In genomic region chr12:56260380-56260779, GRCh38 we compare ENCODE assay signal across 22 cellular contexts. TPM values are rescaled to one million over a fixed set of nuclear protein-coding genes. Genes with fewer than 3 reads are reported as not detected.
DNase-seq lines count a peak whose midpoint lies in the region; ATAC-seq and TF ChIP-seq lines count a peak whose summit lies in the region.
"Had no signal": no experiment of that assay in that cellular context is flagged by ENCODE, and none has a peak within 500 bp of the region (broad histone marks: within the 10 kb centered on the region; RNA-seq: fewer than 3 reads in every experiment).

No MANE protein-coding gene starts in this region.

- no peaks in the 10 kb centered on the region for H3K27me3 Mint-ChIP-seq in activated T-cell treated with anti-CD3 and anti-CD28 coated beads, Interleukin-2, amount 50 U/mL, for 4 hours (ENCODE audit: low read depth)
- H3K27me3 Mint-ChIP-seq in naive thymus-derived CD4-positive, alpha-beta T cell, result peaks cover 0 to 2% (median 0%) of the 10 kb centered on the region in 5 donors

- H3K27ac Mint-ChIP-seq in naive thymus-derived CD4-positive, alpha-beta T cell, result peak overlapping the region in 2 of 9 donors; percentile 58 to 65
- H3K27ac Mint-ChIP-seq: CD8-positive, alpha-beta T cell; GM23338 had no signal

- no peaks in the 10 kb centered on the region for H3K9me3 ChIP-seq in RWPE2 (ENCODE audit: severe bottlenecking)
- no peaks in the 10 kb centered on the region for H3K9me3 ChIP-seq in naive thymus-derived CD4-positive, alpha-beta T cell (ENCODE audit: control insufficient read depth in 2 of 3, low read length in 3 of 3)
- H3K9me3 ChIP-seq in gastrocnemius medialis, result no peaks in the 10 kb centered on the region
- no peaks in the 10 kb centered on the region for H3K9me3 ChIP-seq in left ventricle myocardium inferior (replicated peaks)

- H3K4me1 ChIP-seq in RWPE2 (ENCODE audit: insufficient read depth, poor library complexity, severe bottlenecking), result peaks cover 14% of the 10 kb centered on the region
- H3K4me1 ChIP-seq in naive thymus-derived CD4-positive, alpha-beta T cell (ENCODE audit: control insufficient read depth in 2 of 2, insufficient read depth in 2 of 2, low read length in 2 of 2), result peaks cover 18 to 19% of the 10 kb centered on the region in 2 donors
- H3K4me1 ChIP-seq in gastrocnemius medialis, result peaks cover 33 to 47% of the 10 kb centered on the region in 2 donors
- H3K4me1 ChIP-seq in left ventricle myocardium inferior, result peaks cover 37% of the 10 kb centered on the region

- in situ Hi-C loops in gastrocnemius medialis (cut with MboI; ENCODE audit: low sequenced_read_pairs in 4 of 4), result no loop called here

- H3K27me3 ChIP-seq in RWPE2 (ENCODE audit: insufficient read depth, poor library complexity, severe bottlenecking), result no peaks in the 10 kb centered on the region
- no peaks in the 10 kb centered on the region for H3K27me3 ChIP-seq in naive thymus-derived CD4-positive, alpha-beta T cell (ENCODE audit: control insufficient read depth in 2 of 2, insufficient read depth in 2 of 2, low read length in 2 of 2)
- H3K27me3 ChIP-seq in gastrocnemius medialis, result no peaks in the 10 kb centered on the region
- H3K27me3 ChIP-seq in left ventricle myocardium inferior (ENCODE audit: low read depth), result no peaks in the 10 kb centered on the region

- CTCF ChIA-PET in naive thymus-derived CD4-positive, alpha-beta T cell (lab: Charles Lee), result interaction anchor here (1.0 kb wide), 1 partner anchor 71 kb away, joined by 3 read pairs; the partner anchor contains the start of gene SMARCC2

- H3K36me3 Mint-ChIP-seq in activated T-cell treated with anti-CD3 and anti-CD28 coated beads, Interleukin-2, amount 50 U/mL, for 4 hours (ENCODE audit: insufficient read depth), result peaks cover 7% of the 10 kb centered on the region
- peaks cover 0 to 5% (median 0%) of the 10 kb centered on the region in 5 donors for H3K36me3 Mint-ChIP-seq in naive thymus-derived CD4-positive, alpha-beta T cell

- H3K9me3 Mint-ChIP-seq in activated T-cell treated with anti-CD3 and anti-CD28 coated beads, Interleukin-2, amount 50 U/mL, for 4 hours, result no peaks in the 10 kb centered on the region
- H3K9me3 Mint-ChIP-seq in naive thymus-derived CD4-positive, alpha-beta T cell, result no peaks in the 10 kb centered on the region
- H3K9me3 Mint-ChIP-seq: CD8-positive, alpha-beta T cell; GM23338 had no signal

- ATAC-seq in activated T-cell treated with anti-CD3 and anti-CD28 coated beads, Interleukin-2, amount 50 U/mL, for 4 hours, result no peak
- ATAC-seq in RWPE2 (ENCODE audit: low read depth) (no peak), gastrocnemius medialis (no peak), GM18867 (IDR thresholded peaks at IDR 0.05; ENCODE audit: unreplicated experiment) (no peak)
- ATAC-seq in naive thymus-derived CD4-positive, alpha-beta T cell, result no peak
- ATAC-seq: CD8-positive, alpha-beta T cell; GM12878; GM23338; HCT116; K562; Right ventricle myocardium inferior had no signal

- H3K27ac ChIP-seq in RWPE2 (ENCODE audit: poor library complexity, severe bottlenecking) (peak overlapping the region; percentile 67), gastrocnemius medialis (peak overlapping the region; percentile 74 to 97 (median 83)), left ventricle myocardium inferior (replicated peaks) (no peak overlapping the region)
- H3K27ac ChIP-seq in naive thymus-derived CD4-positive, alpha-beta T cell (ENCODE audit: low read depth, low read length), result no peak overlapping the region

- H3K4me3 Mint-ChIP-seq in activated T-cell treated with anti-CD3 and anti-CD28 coated beads, Interleukin-2, amount 50 U/mL, for 4 hours, result peak overlapping the region; percentile 47
- H3K4me3 Mint-ChIP-seq in naive thymus-derived CD4-positive, alpha-beta T cell, result peak overlapping the region in 6 of 10 donors; percentile 19 to 61 (median 46)

- H3K4me3 ChIP-seq in RWPE2 (ENCODE audit: severe bottlenecking) (no peak overlapping the region), gastrocnemius medialis (no peak overlapping the region), left ventricle myocardium inferior (no peak overlapping the region)
- H3K4me3 ChIP-seq in naive thymus-derived CD4-positive, alpha-beta T cell (ENCODE audit: low read length), result no peak overlapping the region
- H3K4me3 ChIP-seq: GM12878, GM23338, K562 had no signal

- peaks cover 22% of the 10 kb centered on the region for H3K4me1 Mint-ChIP-seq in activated T-cell treated with anti-CD3 and anti-CD28 coated beads, Interleukin-2, amount 50 U/mL, for 4 hours (ENCODE audit: low read depth)
- H3K4me1 Mint-ChIP-seq in naive thymus-derived CD4-positive, alpha-beta T cell, result peaks cover 13 to 23% (median 19%) of the 10 kb centered on the region in 7 donors

- intact Hi-C loops in naive thymus-derived CD4-positive, alpha-beta T cell (cut with micrococcal nuclease), result no loop called here
- intact Hi-C loops in gastrocnemius medialis (cut with DNase I; ENCODE audit: low total_unique reads), result loop anchor here (10.0 kb wide), 2 partner anchors 374 to 546 kb away; partner anchors contain the start of genes BAZ2A and BLOC1S1
- intact Hi-C loops in left ventricle myocardium inferior (cut with micrococcal nuclease), result no loop called here

- DNase-seq in activated T-cell treated with anti-CD3 and anti-CD28 coated beads, Interleukin-2, amount 50 U/mL, for 4 hours, result no peak
- DNase-seq in activated T-cell treated with anti-CD3 and anti-CD28 coated beads for 4 hours, result no peak
- DNase-seq in RWPE2 (ENCODE audit: low spot score), result no peak
- no peak for DNase-seq in naive thymus-derived CD4-positive, alpha-beta T cell
- peak in 1 of 2 donors; percentile 33 for DNase-seq in gastrocnemius medialis
- no peak for DNase-seq in left ventricle myocardium inferior
- DNase-seq in NCI-H2081 (lab: John Stamatoyannopoulos, UW), result no peak
- DNase-seq: 8988T; CD8-positive, alpha-beta T cell; GDM1; MV-4-11; NCI-H1417 treated with DMSO at 0.1 percent for 48 hours; NCI-H2029; NCI-H774 had no signal

- TF ChIP-seq CTCF in RWPE2 (IDR thresholded peaks at IDR 0.05; ENCODE audit: poor library complexity, severe bottlenecking), result no peak
- no peak for TF ChIP-seq CTCF in gastrocnemius medialis (IDR thresholded peaks at IDR 0.05 in 4 of 5, conservative IDR thresholded peaks at IDR 0.05 in 1 of 5)
- no peak for TF ChIP-seq CTCF in left ventricle myocardium inferior (IDR thresholded peaks at IDR 0.05; ENCODE audit: borderline replicate concordance)

- H3K36me3 ChIP-seq in RWPE2 (ENCODE audit: low read depth), result peaks cover 16% of the 10 kb centered on the region
- peaks cover 0 to 12% (median 0%) of the 10 kb centered on the region in 3 experiments for H3K36me3 ChIP-seq in naive thymus-derived CD4-positive, alpha-beta T cell (ENCODE audit: control insufficient read depth in 2 of 3, insufficient read depth in 3 of 3, low read length in 3 of 3)
- peaks cover 0 to 10% of the 10 kb centered on the region in 2 donors for H3K36me3 ChIP-seq in gastrocnemius medialis
- peaks cover 13% of the 10 kb centered on the region for H3K36me3 ChIP-seq in left ventricle myocardium inferior

- TF ChIP-seq POLR2A in gastrocnemius medialis (IDR thresholded peaks at IDR 0.05), result no peak

- POLR2A ChIA-PET in naive thymus-derived CD4-positive, alpha-beta T cell (lab: Charles Lee), result interaction anchor here (1.4 kb wide), 1 partner anchor 8 kb away, joined by 3 read pairs; no protein-coding TSS in a partner anchor

RNA-seq across cellular contexts. Expression of gene ANKRD52, which starts 2.2 kb away (rescaled TPM):
- total RNA-seq in activated T-cell treated with anti-CD3 and anti-CD28 coated beads, Interleukin-2, amount 50 U/mL, for 4 hours, result 10 to 100 TPM; 60.8 to 70.3 (median 67.5) TPM
- total RNA-seq in naive thymus-derived CD4-positive, alpha-beta T cell, result 10 to 100 TPM; 26.9 to 64.4 (median 40.7) TPM
- polyA plus RNA-seq in naive thymus-derived CD4-positive, alpha-beta T cell, result 1 to 10 TPM; 5.1 to 8.2 TPM
- total RNA-seq in gastrocnemius medialis (10 to 100 TPM; 14.7 to 30.9 (median 18.9) TPM), left ventricle myocardium inferior (25.1 TPM)

RNA-seq across cellular contexts. Expression of gene COQ10A, which starts 6.4 kb away (rescaled TPM):
- total RNA-seq in activated T-cell treated with anti-CD3 and anti-CD28 coated beads, Interleukin-2, amount 50 U/mL, for 4 hours, result 10 to 100 TPM; 11.1 to 13.7 (median 11.5) TPM
- total RNA-seq in naive thymus-derived CD4-positive, alpha-beta T cell, result 10 to 100 TPM; 22.5 to 39.4 (median 31.5) TPM
- 10 to 100 TPM in 1 of 2 donors, 1 to 10 TPM in 1; 9.7 to 11.5 TPM for polyA plus RNA-seq in naive thymus-derived CD4-positive, alpha-beta T cell
- total RNA-seq in gastrocnemius medialis (10 to 100 TPM; 17.7 to 90.1 (median 54.5) TPM), left ventricle myocardium inferior (203 TPM)

RNA-seq across cellular contexts. Expression of gene SLC39A5, which starts 30.5 kb away (rescaled TPM):
- under 1 TPM; 0.53 to 0.84 (median 0.79) TPM for total RNA-seq in activated T-cell treated with anti-CD3 and anti-CD28 coated beads, Interleukin-2, amount 50 U/mL, for 4 hours
- 1 to 10 TPM in 1 of 5 experiments, under 1 TPM in 2, not detected in 2; 0.43 to 1.2 (median 0.77) TPM for total RNA-seq in naive thymus-derived CD4-positive, alpha-beta T cell
- not detected for polyA plus RNA-seq in naive thymus-derived CD4-positive, alpha-beta T cell
- total RNA-seq in gastrocnemius medialis (under 1 TPM in 1 of 4 donors, not detected in 3; 0.83 TPM), left ventricle myocardium inferior (not detected)
- total RNA-seq: CD8-positive, alpha-beta T cell; K562; NCI-H460; Right ventricle myocardium inferior had no signal
- polyA plus RNA-seq: BJ had no signal

RNA-seq across cellular contexts. Expression of gene NABP2, which starts 36.2 kb away (rescaled TPM):
- total RNA-seq in activated T-cell treated with anti-CD3 and anti-CD28 coated beads, Interleukin-2, amount 50 U/mL, for 4 hours, result 100 to 1,000 TPM in 1 of 3 donors, 10 to 100 TPM in 2; 92.7 to 103 (median 98.9) TPM
- 10 to 100 TPM in 3 of 5 experiments, 1 to 10 TPM in 2; 9.2 to 61.2 (median 11.8) TPM for total RNA-seq in naive thymus-derived CD4-positive, alpha-beta T cell
- polyA plus RNA-seq in naive thymus-derived CD4-positive, alpha-beta T cell, result 1 to 10 TPM; 1.0 to 1.6 TPM
- total RNA-seq in gastrocnemius medialis (10 to 100 TPM; 29.6 to 75.0 (median 42.8) TPM), left ventricle myocardium inferior (20.3 TPM)

RNA-seq across cellular contexts. Expression of gene RNF41, which starts 38.7 kb away (rescaled TPM):
- total RNA-seq in activated T-cell treated with anti-CD3 and anti-CD28 coated beads, Interleukin-2, amount 50 U/mL, for 4 hours, result 10 to 100 TPM; 39.3 to 45.6 (median 40.1) TPM
- total RNA-seq in naive thymus-derived CD4-positive, alpha-beta T cell, result 10 to 100 TPM; 31.4 to 44.9 (median 43.1) TPM
- 10 to 100 TPM; 29.4 to 45.8 TPM for polyA plus RNA-seq in naive thymus-derived CD4-positive, alpha-beta T cell
- total RNA-seq in gastrocnemius medialis, result 10 to 100 TPM; 46.5 to 58.9 (median 54.8) TPM
- 51.4 TPM for total RNA-seq in left ventricle myocardium inferior

Comparison
In these comparisons a context has a peak if more than half of its experiments do, and no peak if none do; other contexts are left out.
1. H3K27ac ChIP-seq: peak in RWPE2 (single experiment) and gastrocnemius medialis (4 of 4); none in naive thymus-derived CD4-positive, alpha-beta T cell (single experiment) and left ventricle myocardium inferior (single experiment).